25 cellular contexts compared by ENCODE assay signal in the genomic region with DNA sequence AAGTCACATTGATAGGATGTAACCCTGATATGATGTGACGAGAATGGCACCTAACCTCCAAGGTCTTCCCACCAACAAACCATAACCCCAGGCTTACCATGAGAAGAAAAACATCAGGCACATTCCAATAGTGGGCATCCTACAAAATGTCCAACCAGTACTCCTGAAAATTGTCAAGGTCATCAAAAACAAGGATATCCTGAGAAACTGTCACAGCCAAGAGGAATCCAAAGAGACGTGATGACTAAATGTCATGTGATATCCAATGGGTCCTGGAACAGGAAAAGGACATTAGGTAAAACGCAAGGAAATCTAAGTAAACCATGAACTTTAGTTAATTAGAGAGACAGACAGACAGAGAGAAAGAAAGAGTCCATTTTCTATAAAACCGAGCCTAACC. TPM values are rescaled to one million over a fixed set of nuclear protein-coding genes. Genes with fewer than 3 reads are reported as not detected.
DNase-seq lines count a peak whose midpoint lies in the region; ATAC-seq, FAIRE-seq and TF ChIP-seq lines count a peak whose summit lies in the region.
"Had no signal": no experiment of that assay in that cellular context is flagged by ENCODE, and none has a peak within 500 bp of the region (broad histone marks: within the 10 kb centered on the region; RNA-seq: fewer than 3 reads in every experiment).

No MANE protein-coding gene starts in this region.

- no peak overlapping the region for H3K9ac ChIP-seq in astrocyte (ENCODE audit: low read length)
- H3K9ac ChIP-seq: BLaER1 treated with 17β-estradiol and CSF1 and Interleukin-3, amounts not matched to agents 10 nM and 100 nM had no signal

- ATAC-seq in natural killer cell treated with Interleukin-12 subunit alpha and Interleukin-12 subunit beta and Interleukin-15 and Interleukin-18, amount 100 ng/mL, for 72 hours, result no peak
- ATAC-seq in natural killer cell, result no peak
- ATAC-seq: GM12878, GM23338, HCT116 had no signal

- intact Hi-C loops in natural killer cell (cut with micrococcal nuclease), result no loop called here

- no peaks in the 10 kb centered on the region for H3K36me3 Mint-ChIP-seq in natural killer cell treated with Interleukin-12 subunit alpha and Interleukin-12 subunit beta and Interleukin-15 and Interleukin-18, amount 100 ng/mL, for 72 hours
- H3K36me3 Mint-ChIP-seq in natural killer cell (no peaks in the 10 kb centered on the region), astrocyte (ENCODE audit: low read depth, unreplicated experiment) (no peaks in the 10 kb centered on the region)
- H3K36me3 Mint-ChIP-seq: CD14-positive monocyte; CD8-positive, alpha-beta memory T cell had no signal

- FAIRE-seq in HTR-8/SVneo (lab: Jason Lieb, UNC), result peak; percentile 28
- FAIRE-seq in astrocyte (lab: Jason Lieb, UNC), result peak; percentile 9
- FAIRE-seq: D721Med, GM12878 had no signal

- no peak overlapping the region for H3K4me3 Mint-ChIP-seq in natural killer cell treated with Interleukin-12 subunit alpha and Interleukin-12 subunit beta and Interleukin-15 and Interleukin-18, amount 100 ng/mL, for 72 hours
- H3K4me3 Mint-ChIP-seq in natural killer cell, result no peak overlapping the region
- no peak overlapping the region for H3K4me3 Mint-ChIP-seq in astrocyte (ENCODE audit: unreplicated experiment)
- H3K4me3 Mint-ChIP-seq: CD14-positive monocyte; CD4-positive, alpha-beta T cell; CD8-positive, alpha-beta memory T cell; GM23338; H9; HFFc6 had no signal

- H3K79me2 ChIP-seq in astrocyte (ENCODE audit: insufficient read depth, low read length), result no peaks in the 10 kb centered on the region

- no peaks in the 10 kb centered on the region for H3K4me1 ChIP-seq in astrocyte (ENCODE audit: insufficient read depth, low read length)
- H3K4me1 ChIP-seq: BE2C; BLaER1 treated with 17β-estradiol and CSF1 and Interleukin-3, amounts not matched to agents 10 nM and 100 nM had no signal

- no peaks in the 10 kb centered on the region for H3K9me3 Mint-ChIP-seq in natural killer cell treated with Interleukin-12 subunit alpha and Interleukin-12 subunit beta and Interleukin-15 and Interleukin-18, amount 100 ng/mL, for 72 hours
- H3K9me3 Mint-ChIP-seq in natural killer cell, result no peaks in the 10 kb centered on the region
- peaks cover 7% of the 10 kb centered on the region for H3K9me3 Mint-ChIP-seq in astrocyte (ENCODE audit: unreplicated experiment)
- H3K9me3 Mint-ChIP-seq: CD4-positive, alpha-beta T cell had no signal

- H3K9me3 ChIP-seq in astrocyte (ENCODE audit: insufficient read depth, low read depth, low read length), result peaks cover 3% of the 10 kb centered on the region

- H3K27me3 Mint-ChIP-seq in natural killer cell treated with Interleukin-12 subunit alpha and Interleukin-12 subunit beta and Interleukin-15 and Interleukin-18, amount 100 ng/mL, for 72 hours, result peaks cover 5 to 10% of the 10 kb centered on the region in 2 donors
- H3K27me3 Mint-ChIP-seq in natural killer cell (ENCODE audit: low read depth in 2 of 2) (peaks cover 10 to 12% of the 10 kb centered on the region in 2 donors), astrocyte (ENCODE audit: low read depth, unreplicated experiment) (peaks cover 20% of the 10 kb centered on the region)

- H2AFZ ChIP-seq in astrocyte (ENCODE audit: low read depth, low read length), result no peak overlapping the region
- H2AFZ ChIP-seq: GM23338 had no signal

- peaks cover 2% of the 10 kb centered on the region for H3K27me3 ChIP-seq in astrocyte (ENCODE audit: insufficient read depth, low read length)
- H3K27me3 ChIP-seq: BE2C; BLaER1 treated with 17β-estradiol and CSF1 and Interleukin-3, amounts not matched to agents 10 nM and 100 nM had no signal

- no peaks in the 10 kb centered on the region for H3K36me3 ChIP-seq in astrocyte (ENCODE audit: insufficient read depth, low read length)
- H3K36me3 ChIP-seq: BE2C; BLaER1 treated with 17β-estradiol and CSF1 and Interleukin-3, amounts not matched to agents 10 nM and 100 nM had no signal

- peak; percentile 3 for DNase-seq in natural killer cell treated with Interleukin-12 subunit alpha and Interleukin-12 subunit beta and Interleukin-15 and Interleukin-18, amount 100 ng/mL, for 72 hours (ENCODE audit: low spot score)
- DNase-seq in natural killer cell, result no peak
- DNase-seq in HTR-8/SVneo (ENCODE audit: insufficient read length, low spot score), result no peak
- no peak for DNase-seq in astrocyte (ENCODE audit: low read depth)
- DNase-seq in LoVo (ENCODE audit: low spot score), result no peak
- no peak for DNase-seq in activated T-cell treated with anti-CD3 and anti-CD28 coated beads for 4 hours
- no peak for DNase-seq in NCI-H446 treated with DMSO at 0.1 percent for 48 hours (lab: John Stamatoyannopoulos, UW)
- DNase-seq: 8988T; AML-193; BE2C; CD4-positive, alpha-beta T cell; CD8-positive, alpha-beta memory T cell; DMS 273 treated with DMSO at 0.1 percent for 48 hours; DMS79; EL; GDM1; H9; HFFc6 had no signal

- no peak overlapping the region for H3K4me3 ChIP-seq in astrocyte (ENCODE audit: insufficient read depth, low read depth, low read length)
- H3K4me3 ChIP-seq: BLaER1 treated with 17β-estradiol and CSF1 and Interleukin-3, amounts not matched to agents 10 nM and 100 nM; GM12878; GM23338 had no signal

- no peak overlapping the region for H3K27ac ChIP-seq in astrocyte (ENCODE audit: low read depth, low read length)
- H3K27ac ChIP-seq: BLaER1 treated with 17β-estradiol and CSF1 and Interleukin-3, amounts not matched to agents 10 nM and 100 nM had no signal

- no peak overlapping the region for H3K4me2 ChIP-seq in astrocyte (ENCODE audit: low read length)
- H3K4me2 ChIP-seq: BLaER1 treated with 17β-estradiol and CSF1 and Interleukin-3, amounts not matched to agents 10 nM and 100 nM; GM23338 had no signal

- TF ChIP-seq CTCF in natural killer cell (IDR thresholded peaks at IDR 0.05), result no peak
- no peak for TF ChIP-seq CTCF in astrocyte (IDR thresholded peaks at IDR 0.05; ENCODE audit: insufficient read depth, low read depth, low read length)

- H3K4me1 Mint-ChIP-seq in natural killer cell treated with Interleukin-12 subunit alpha and Interleukin-12 subunit beta and Interleukin-15 and Interleukin-18, amount 100 ng/mL, for 72 hours (ENCODE audit: low read depth in 2 of 2), result no peaks in the 10 kb centered on the region
- H3K4me1 Mint-ChIP-seq in natural killer cell (no peaks in the 10 kb centered on the region), astrocyte (ENCODE audit: low read depth, unreplicated experiment) (no peaks in the 10 kb centered on the region)
- H3K4me1 Mint-ChIP-seq: CD14-positive monocyte; CD8-positive, alpha-beta memory T cell; GM23338 had no signal

- no peak overlapping the region for H3K27ac Mint-ChIP-seq in natural killer cell treated with Interleukin-12 subunit alpha and Interleukin-12 subunit beta and Interleukin-15 and Interleukin-18, amount 100 ng/mL, for 72 hours
- H3K27ac Mint-ChIP-seq in natural killer cell (no peak overlapping the region), astrocyte (ENCODE audit: unreplicated experiment) (no peak overlapping the region)
- H3K27ac Mint-ChIP-seq: CD14-positive monocyte; CD4-positive, alpha-beta T cell; CD8-positive, alpha-beta memory T cell; GM23338; HFFc6 had no signal

- no peaks in the 10 kb centered on the region for H4K20me1 ChIP-seq in astrocyte (ENCODE audit: insufficient read depth, low read length)
- H4K20me1 ChIP-seq: BLaER1 treated with 17β-estradiol and CSF1 and Interleukin-3, amounts not matched to agents 10 nM and 100 nM had no signal

RNA-seq across cellular contexts. Expression of gene CYP1A2, which starts 2.3 kb away (rescaled TPM):
- total RNA-seq in natural killer cell treated with Interleukin-12 subunit alpha and Interleukin-12 subunit beta and Interleukin-15 and Interleukin-18, amount 100 ng/mL, for 72 hours, result not detected
- total RNA-seq in natural killer cell, result not detected
- total RNA-seq in astrocyte, result not detected in 2 replicates
- total RNA-seq: CD4-positive, alpha-beta T cell; CD8-positive, alpha-beta memory T cell; GM12878; GM23338; H4; H9; HFFc6 had no signal

RNA-seq across cellular contexts. Expression of gene CYP1A1, which starts 21.1 kb away (rescaled TPM):
- total RNA-seq in natural killer cell treated with Interleukin-12 subunit alpha and Interleukin-12 subunit beta and Interleukin-15 and Interleukin-18, amount 100 ng/mL, for 72 hours, result 1 to 10 TPM; 3.2 to 4.6 TPM
- total RNA-seq in natural killer cell, result under 1 TPM in 1 of 3 donors, not detected in 2; 0.33 TPM
- total RNA-seq in astrocyte, result 0.58 and 0.91 TPM in 2 replicates
- total RNA-seq: CD4-positive, alpha-beta T cell; HFFc6 had no signal

RNA-seq across cellular contexts. Expression of gene CSK, which starts 35.5 kb away (rescaled TPM):
- total RNA-seq in natural killer cell treated with Interleukin-12 subunit alpha and Interleukin-12 subunit beta and Interleukin-15 and Interleukin-18, amount 100 ng/mL, for 72 hours, result 100 to 1,000 TPM; 323 TPM
- total RNA-seq in natural killer cell (100 to 1,000 TPM; 282 to 334 (median 287) TPM), astrocyte (45.4 and 49.8 TPM in 2 replicates)

RNA-seq across cellular contexts. Expression of gene EDC3, which starts 50.6 kb away (rescaled TPM):
- 10 to 100 TPM; 69.4 to 73.0 TPM for total RNA-seq in natural killer cell treated with Interleukin-12 subunit alpha and Interleukin-12 subunit beta and Interleukin-15 and Interleukin-18, amount 100 ng/mL, for 72 hours
- total RNA-seq in natural killer cell (10 to 100 TPM; 22.4 to 39.2 (median 32.6) TPM), astrocyte (44.1 and 47.6 TPM in 2 replicates)
